8 cellular contexts compared by ENCODE assay signal in the genomic region with DNA sequence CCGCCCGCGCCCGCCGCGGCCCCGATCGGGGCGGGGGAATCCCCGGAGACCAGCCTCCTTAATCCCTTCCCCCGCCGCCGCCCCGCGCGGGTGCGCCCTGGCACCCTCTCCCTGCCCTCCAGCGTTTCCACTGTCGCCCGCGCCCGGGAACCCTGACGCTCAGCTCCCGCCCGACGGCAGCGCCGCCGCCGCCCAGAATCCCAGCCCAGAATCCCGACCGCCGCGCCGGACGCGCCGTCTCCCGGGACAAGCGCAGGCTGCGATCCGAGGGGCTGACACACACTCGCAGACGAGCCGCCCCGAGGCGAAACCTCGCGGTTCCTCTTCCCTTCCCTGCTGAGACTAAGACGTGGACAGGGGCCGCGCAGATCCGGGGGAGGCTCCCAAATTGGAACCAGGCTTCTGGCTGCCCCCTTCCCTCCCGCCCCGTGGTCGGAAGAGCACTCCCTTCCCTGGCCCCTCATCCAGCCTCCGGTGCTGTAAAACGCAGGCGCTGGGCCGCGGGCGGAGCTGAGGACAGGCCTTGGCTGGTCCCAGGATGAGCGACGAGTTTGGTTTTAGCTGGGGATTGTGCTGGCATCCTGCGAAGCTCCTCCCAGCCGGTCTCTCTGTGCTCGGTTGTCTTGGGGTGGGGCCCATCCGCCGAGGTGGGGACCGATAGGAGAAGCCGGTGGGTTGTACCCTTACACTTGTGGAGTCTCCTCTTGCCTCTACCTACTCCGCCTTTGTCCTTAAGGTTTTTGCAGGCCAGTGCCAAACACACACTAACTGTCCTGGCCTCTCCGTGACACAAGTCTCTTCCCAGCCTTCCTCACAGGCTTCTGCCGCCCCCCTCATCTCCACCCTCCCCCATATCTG. TPM values are rescaled to one million over a fixed set of nuclear protein-coding genes. Genes with fewer than 3 reads are reported as not detected.
DNase-seq lines count a peak whose midpoint lies in the region; ATAC-seq and TF ChIP-seq lines count a peak whose summit lies in the region.

No MANE protein-coding gene starts in this region.

- peak; percentile 50 for TF ChIP-seq CTCF in chondrocyte (IDR thresholded peaks at IDR 0.05)

- H3K36me3 Mint-ChIP-seq in chondrocyte (ENCODE audit: low read depth), result peaks cover 24% of the 10 kb centered on the region

- peaks cover 67% of the 10 kb centered on the region for H3K4me1 Mint-ChIP-seq in chondrocyte (ENCODE audit: low read depth)
- H3K4me1 Mint-ChIP-seq in stimulated activated naive CD8-positive, alpha-beta T cell treated with anti-CD3 and anti-CD28 coated beads, Interleukin-15, amount 100 ng/mL, for 72 hours, result peaks cover 14% of the 10 kb centered on the region

- TF ChIP-seq POLR2A in GM18505 (IDR thresholded peaks at IDR 0.05; ENCODE audit: borderline replicate concordance, extremely low read depth, insufficient read depth, insufficient read length), result no peak

- no peaks in the 10 kb centered on the region for H3K9me3 Mint-ChIP-seq in chondrocyte (ENCODE audit: low read depth)
- no peaks in the 10 kb centered on the region for H3K9me3 Mint-ChIP-seq in stimulated activated naive CD8-positive, alpha-beta T cell treated with anti-CD3 and anti-CD28 coated beads, Interleukin-15, amount 100 ng/mL, for 72 hours

- peak overlapping the region; percentile 99 for H3K4me3 Mint-ChIP-seq in chondrocyte (ENCODE audit: unreplicated experiment)
- H3K4me3 Mint-ChIP-seq in stimulated activated naive CD8-positive, alpha-beta T cell treated with anti-CD3 and anti-CD28 coated beads, Interleukin-15, amount 100 ng/mL, for 72 hours, result peak overlapping the region; percentile 98 to 99

- peak overlapping the region; percentile 98 for H3K27ac Mint-ChIP-seq in chondrocyte (ENCODE audit: unreplicated experiment)
- peak overlapping the region; percentile 90 to 93 for H3K27ac Mint-ChIP-seq in stimulated activated naive CD8-positive, alpha-beta T cell treated with anti-CD3 and anti-CD28 coated beads, Interleukin-15, amount 100 ng/mL, for 72 hours

- H3K27me3 Mint-ChIP-seq in chondrocyte (ENCODE audit: low read depth), result no peaks in the 10 kb centered on the region
- peaks cover 20% of the 10 kb centered on the region for H3K27me3 Mint-ChIP-seq in stimulated activated naive CD8-positive, alpha-beta T cell treated with anti-CD3 and anti-CD28 coated beads, Interleukin-15, amount 100 ng/mL, for 72 hours

- DNase-seq in AML-193 (lab: John Stamatoyannopoulos, UW), result peak; percentile 50 to 59
- DNase-seq in RPMI7951 (ENCODE audit: low read depth), result peak; percentile 89
- no peak for DNase-seq in chondrocyte (ENCODE audit: low spot score)
- DNase-seq in kidney tubule cell (ENCODE audit: low spot score), result peak; percentile 62
- peak; percentile 15 to 34 for DNase-seq in stimulated activated naive CD8-positive, alpha-beta T cell treated with anti-CD3 and anti-CD28 coated beads, Interleukin-15, amount 100 ng/mL, for 72 hours
- DNase-seq in NCI-H1930 (lab: John Stamatoyannopoulos, UW), result no peak

- peak; percentile 38 for ATAC-seq in GM18505 (IDR thresholded peaks at IDR 0.05; ENCODE audit: unreplicated experiment)
- ATAC-seq in HG03045 (IDR thresholded peaks at IDR 0.05; ENCODE audit: unreplicated experiment), result peak; percentile 36
- peak; percentile 44 for ATAC-seq in stimulated activated naive CD8-positive, alpha-beta T cell treated with anti-CD3 and anti-CD28 coated beads, Interleukin-15, amount 100 ng/mL, for 72 hours

RNA-seq across cellular contexts. Expression of a gene that starts 1.1 kb away (rescaled TPM):
- 29.0 and 41.7 TPM in 2 replicates for total RNA-seq in RPMI7951 (2014; rRNA removed; shearing (Covaris generic))
- 133 to 150 TPM (median 143 TPM) in 3 replicates for total RNA-seq in chondrocyte

RNA-seq across cellular contexts. Expression of a gene that starts 22.3 kb away (rescaled TPM):
- 7.0 and 10.3 TPM in 2 replicates for total RNA-seq in RPMI7951 (2014; rRNA removed; shearing (Covaris generic))
- total RNA-seq in chondrocyte, result 16.9 to 18.1 TPM (median 17.1 TPM) in 3 replicates

RNA-seq across cellular contexts. Expression of a gene that starts 27.6 kb away (rescaled TPM):
- 7.6 and 13.2 TPM in 2 replicates for total RNA-seq in RPMI7951 (2014; rRNA removed; shearing (Covaris generic))
- total RNA-seq in chondrocyte, result 5.1 to 7.7 TPM (median 6.5 TPM) in 3 replicates

RNA-seq across cellular contexts. Expression of a gene that starts 57.2 kb away (rescaled TPM):
- not detected in 2 replicates for total RNA-seq in RPMI7951 (2014; rRNA removed; shearing (Covaris generic))
- 0.31 to 0.80 TPM (median 0.35 TPM) in 3 replicates for total RNA-seq in chondrocyte

Comparison
In these comparisons a context has a peak if more than half of its experiments do, and no peak if none do; other contexts are left out.
1. DNase-seq: peak in AML-193 (2 of 2), RPMI7951 (single experiment), kidney tubule cell (single experiment) and stimulated activated naive CD8-positive, alpha-beta T cell treated with anti-CD3 and anti-CD28 coated beads, Interleukin-15, amount 100 ng/mL, for 72 hours (2 of 2); none in chondrocyte (single experiment) and NCI-H1930 (0 of 2).
2. Peak in every context shown above with its lines, with median percentiles within 50 percentile points of each other: ATAC-seq.